Comparison of ENCODE assay signal across 8 cellular contexts in genomic region chr3:40452876-40453730, GRCh38. TPM values are rescaled to one million over a fixed set of nuclear protein-coding genes. Genes with fewer than 3 reads are reported as not detected.
DNase-seq lines count a peak whose midpoint lies in the region; ATAC-seq and TF ChIP-seq lines count a peak whose summit lies in the region.

No MANE protein-coding gene starts in this region.

- H3K27ac ChIP-seq in vagina: peak overlapping the region; percentile 96

- ATAC-seq in GM18508 (IDR thresholded peaks at IDR 0.05; ENCODE audit: insufficient read depth, unreplicated experiment): peak; percentile 92
- ATAC-seq in HG02981 (IDR thresholded peaks at IDR 0.05; ENCODE audit: unreplicated experiment): peak; percentile 94

- peaks cover 32% of the 10 kb centered on the region for H3K4me1 ChIP-seq in vagina

- peak overlapping the region; percentile 68 to 84 for H3K4me3 ChIP-seq in vagina

- DNase-seq in NCI-H2029 (lab: John Stamatoyannopoulos, UW) (peak; percentile 100), T-helper 9 cell (peak; percentile 89), astrocyte of the hippocampus (ENCODE audit: low read depth, low spot score) (peak; percentile 99), hepatic stellate cell (ENCODE audit: low spot score) (peak; percentile 98), putamen (ENCODE audit: low spot score) (peak; percentile 98), vagina (ENCODE audit: extremely low spot score in 2 of 2) (peak; percentile 98 to 99)

- intact Hi-C loops in vagina (cut with DNase I): loop anchor here (10.0 kb wide), 1 partner anchor 52 kb away; the partner anchor contains the start of gene ZNF620

- H3K27me3 ChIP-seq in vagina: no peaks in the 10 kb centered on the region

- H3K36me3 ChIP-seq in vagina: no peaks in the 10 kb centered on the region

- no peak for TF ChIP-seq CTCF in vagina (IDR thresholded peaks at IDR 0.05)

- TF ChIP-seq POLR2A in vagina (IDR thresholded peaks at IDR 0.05): peak in 1 of 2 donors; percentile 18

- H3K9me3 ChIP-seq in vagina: no peaks in the 10 kb centered on the region

RNA-seq across cellular contexts. Expression of gene RPL14, which starts 4.0 kb away (rescaled TPM):
- total RNA-seq in vagina: 500 TPM

RNA-seq across cellular contexts. Expression of gene ZNF619, which starts 23.8 kb away (rescaled TPM):
- total RNA-seq in vagina: 3.2 TPM

RNA-seq across cellular contexts. Expression of gene ZNF620, which starts 52.7 kb away (rescaled TPM):
- 1.5 TPM for total RNA-seq in vagina

Comparison
In these comparisons a context has a peak if more than half of its experiments do, and no peak if none do; other contexts are left out.
1. Peak in every context shown above with its lines: DNase-seq, ATAC-seq, H3K4me3 ChIP-seq and H3K27ac ChIP-seq.